In the genomic region with DNA sequence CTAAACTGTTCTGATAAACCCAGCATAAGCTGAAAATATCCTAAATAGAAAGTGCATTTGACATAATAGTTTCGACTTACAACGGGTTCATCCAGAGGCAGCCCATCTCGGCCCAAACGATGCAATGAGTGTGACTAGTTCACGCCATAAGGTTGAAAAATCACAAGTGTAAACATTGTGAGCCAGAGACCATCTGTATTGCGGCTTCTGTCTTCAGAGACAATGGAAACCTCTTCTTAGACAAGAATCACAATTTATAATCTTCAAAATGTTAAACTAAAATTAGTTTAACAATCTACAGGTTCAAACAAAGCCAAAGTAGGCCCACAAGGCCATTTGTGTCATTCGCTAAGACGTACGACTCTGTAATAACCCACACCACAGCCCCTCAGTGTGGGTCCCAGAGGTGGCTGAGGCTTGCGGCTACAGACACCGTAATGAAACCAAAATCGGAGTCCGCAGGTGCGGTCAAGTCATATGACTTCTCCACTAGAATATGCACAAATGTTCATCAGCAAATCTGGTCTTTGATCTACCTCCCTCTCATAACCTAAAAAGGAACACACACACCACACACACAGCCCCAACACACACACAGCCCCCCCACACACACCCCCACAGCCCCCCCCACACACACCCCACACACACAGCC, we compare ENCODE assay signal across 22 cellular contexts.
A peak's percentile ranks its signal among the peaks of the same experiment; 100 is the strongest.
DNase-seq lines count a peak whose midpoint lies in the region; ATAC-seq and TF ChIP-seq lines count a peak whose summit lies in the region.
"Had no signal": no experiment of that assay in that cellular context is flagged by ENCODE, and none has a peak within 500 bp of the region (broad histone marks: within the 10 kb centered on the region; RNA-seq: fewer than 3 reads in every experiment).

No MANE protein-coding gene starts in this region.

- ATAC-seq in aorta (ENCODE audit: low FRiP score) (no peak), HG03354 (IDR thresholded peaks at IDR 0.05; ENCODE audit: poor library complexity, severe bottlenecking, unreplicated experiment) (no peak), HG03378 (IDR thresholded peaks at IDR 0.05; ENCODE audit: unreplicated experiment) (no peak)
- ATAC-seq: A549; activated T-cell treated with anti-CD3 and anti-CD28 coated beads, Interleukin-2, amount 50 U/mL, for 72 hours; natural killer cell; T-helper 17 cell had no signal

- H3K36me3 Mint-ChIP-seq in nephron (ENCODE audit: low read depth), result no peaks in the 10 kb centered on the region
- H3K36me3 Mint-ChIP-seq: activated naive CD4-positive, alpha-beta T cell treated with anti-CD3 and anti-CD28 coated beads, Interleukin-2, amount 50 U/mL, for 72 hours; natural killer cell had no signal

- H3K9me3 ChIP-seq in aorta (ENCODE audit: control insufficient read depth, low read length), result no peaks in the 10 kb centered on the region
- H3K9me3 ChIP-seq: A549 had no signal

- peaks cover 74% of the 10 kb centered on the region for H3K4me1 Mint-ChIP-seq in nephron
- H3K4me1 Mint-ChIP-seq: activated B cell treated with CpG ODN at 0.5 μM for 24 hours, natural killer cell had no signal

- TF ChIP-seq CTCF in nephron (IDR thresholded peaks at IDR 0.05; ENCODE audit: unreplicated experiment in 3 of 3), result no peak

- H3K27ac ChIP-seq in cingulate gyrus (ENCODE audit: low read depth, low read length) (peak overlapping the region; percentile 72), aorta (ENCODE audit: low read depth in 1 of 2, low read length in 2 of 2) (no peak overlapping the region)
- H3K27ac ChIP-seq: A549 had no signal

- peak overlapping the region in 2 of 3 experiments; percentile 17 to 32 for H3K4me3 Mint-ChIP-seq in nephron
- H3K4me3 Mint-ChIP-seq: activated B cell treated with CpG ODN at 0.5 μM for 24 hours; activated T-cell treated with anti-CD3 and anti-CD28 coated beads, Interleukin-2, amount 50 U/mL, for 72 hours; CD4-positive, alpha-beta T cell; natural killer cell; T-helper 17 cell had no signal

- intact Hi-C loops in aorta (cut with DNase I), result no loop called here

- no peak overlapping the region for H3K27ac Mint-ChIP-seq in nephron
- H3K27ac Mint-ChIP-seq: activated B cell treated with CpG ODN at 0.5 μM for 24 hours; activated T-cell treated with anti-CD3 and anti-CD28 coated beads, Interleukin-2, amount 50 U/mL, for 72 hours; CD4-positive, alpha-beta T cell; T-helper 17 cell had no signal

- H3K4me3 ChIP-seq in aorta (ENCODE audit: low read length in 2 of 2), result no peak overlapping the region
- H3K4me3 ChIP-seq: A549 had no signal

- WGBS in aorta, 2 donors, result 93% methylated on average over 14 of the region's 14 CpGs

- H3K27me3 ChIP-seq in aorta (ENCODE audit: control insufficient read depth in 1 of 2, insufficient read depth in 2 of 2, low read length in 1 of 2), result no peaks in the 10 kb centered on the region

- H3K9me3 Mint-ChIP-seq in nephron, result no peaks in the 10 kb centered on the region
- H3K9me3 Mint-ChIP-seq: activated B cell treated with CpG ODN at 0.5 μM for 24 hours; CD4-positive, alpha-beta T cell; natural killer cell had no signal

- no peaks in the 10 kb centered on the region for H3K36me3 ChIP-seq in aorta (ENCODE audit: control insufficient read depth in 1 of 2, insufficient read depth in 2 of 2, low read length in 1 of 2)

- no peaks in the 10 kb centered on the region for H3K4me1 ChIP-seq in aorta (ENCODE audit: control insufficient read depth in 1 of 2, insufficient read depth in 2 of 2, low read length in 2 of 2)
- H3K4me1 ChIP-seq: A549 had no signal

- DNase-seq in NCI-H82 (lab: John Stamatoyannopoulos, UW) (peak; percentile 3), NCI-H82 treated with DMSO at 0.1 percent for 48 hours (lab: John Stamatoyannopoulos, UW; ENCODE audit: unreplicated experiment) (no peak), aorta (peak; percentile 13 to 37), cortex of kidney (lab: John Stamatoyannopoulos, UW) (no peak)
- DNase-seq: activated B cell treated with CpG ODN at 0.5 μM for 24 hours; activated T-cell treated with anti-CD3 and anti-CD28 coated beads, Interleukin-2, amount 50 U/mL, for 72 hours; CD4-positive, alpha-beta T cell; DMS79; effector CD4-positive, alpha-beta T cell; mammary epithelial cell; natural killer cell; NCI-H1417 treated with DMSO at 0.1 percent for 48 hours; NCI-H226; SHP77; T-helper 17 cell; trophoblast cell had no signal

- no peaks in the 10 kb centered on the region for H3K27me3 Mint-ChIP-seq in nephron (ENCODE audit: low read depth)

Comparison
In these comparisons a context has a peak if more than half of its experiments do, and no peak if none do; other contexts are left out.
1. DNase-seq: peak in NCI-H82 (single experiment) and aorta (2 of 2); none in NCI-H82 treated with DMSO at 0.1 percent for 48 hours (single experiment) and cortex of kidney (single experiment).